Comparison of ENCODE assay signal across 8 cellular contexts in genomic region chr15:51401872-51402517, GRCh38.
A peak's percentile ranks its signal among the peaks of the same experiment; 100 is the strongest.
DNase-seq lines count a peak whose midpoint lies in the region; ATAC-seq and TF ChIP-seq lines count a peak whose summit lies in the region.

No MANE protein-coding gene starts in this region.

- H3K36me3 Mint-ChIP-seq in activated T-helper 17 cell treated with anti-CD3 and anti-CD28 coated beads, Interleukin-2, amount 50 U/mL, for 72 hours (ENCODE audit: low read depth) = no peaks in the 10 kb centered on the region

- no peaks in the 10 kb centered on the region for H3K4me1 Mint-ChIP-seq in activated T-helper 17 cell treated with anti-CD3 and anti-CD28 coated beads, Interleukin-2, amount 50 U/mL, for 72 hours

- no peak overlapping the region for H3K4me3 ChIP-seq in fibroblast of villous mesenchyme (ENCODE audit: low read depth, low read length)

- DNase-seq in 8988T (peak; percentile 45), RPMI7951 (ENCODE audit: low read depth) (peak; percentile 34), fibroblast of villous mesenchyme (ENCODE audit: low read depth) (peak; percentile 44), posterior cingulate gyrus (peak in 8 of 10 donors; percentile 41 to 93 (median 58))

- H3K9me3 Mint-ChIP-seq in activated T-helper 17 cell treated with anti-CD3 and anti-CD28 coated beads, Interleukin-2, amount 50 U/mL, for 72 hours = peaks cover 3% of the 10 kb centered on the region

- peak; percentile 78 for TF ChIP-seq CTCF in GM12873 (IDR thresholded peaks at IDR 0.05; ENCODE audit: insufficient read depth, low read depth, low read length, missing control alignments)
- peak; percentile 79 for TF ChIP-seq CTCF in fibroblast of villous mesenchyme (IDR thresholded peaks at IDR 0.05; ENCODE audit: insufficient read depth, low read depth, low read length)

- peaks cover 18% of the 10 kb centered on the region for H3K27me3 Mint-ChIP-seq in activated T-helper 17 cell treated with anti-CD3 and anti-CD28 coated beads, Interleukin-2, amount 50 U/mL, for 72 hours

- no peak overlapping the region for H3K4me3 Mint-ChIP-seq in activated T-helper 17 cell treated with anti-CD3 and anti-CD28 coated beads, Interleukin-2, amount 50 U/mL, for 72 hours

- ATAC-seq in GM18511 (IDR thresholded peaks at IDR 0.05; ENCODE audit: unreplicated experiment) = no peak
- ATAC-seq in activated T-helper 17 cell treated with anti-CD3 and anti-CD28 coated beads, Interleukin-2, amount 50 U/mL, for 72 hours (replicated peaks) = no peak
- ATAC-seq in HG03521 (IDR thresholded peaks at IDR 0.05; ENCODE audit: unreplicated experiment) = no peak

- intact Hi-C loops in posterior cingulate gyrus (cut with DNase I) = loop anchor here (5.0 kb wide), 2 partner anchors 170 to 240 kb away; no protein-coding TSS in a partner anchor

- H3K27ac Mint-ChIP-seq in activated T-helper 17 cell treated with anti-CD3 and anti-CD28 coated beads, Interleukin-2, amount 50 U/mL, for 72 hours = no peak overlapping the region
